Comparison of ENCODE assay signal across 9 cellular contexts in genomic region chr2:216539791-216540241, GRCh38. TPM values are rescaled to one million over a fixed set of nuclear protein-coding genes. Genes with fewer than 3 reads are reported as not detected.
DNase-seq lines count a peak whose midpoint lies in the region; ATAC-seq and TF ChIP-seq lines count a peak whose summit lies in the region.
"Had no signal": no experiment of that assay in that cellular context is flagged by ENCODE, and none has a peak within 500 bp of the region (broad histone marks: within the 10 kb centered on the region; RNA-seq: fewer than 3 reads in every experiment).

No MANE protein-coding gene starts in this region.

- ATAC-seq in HG02973 (IDR thresholded peaks at IDR 0.05; ENCODE audit: unreplicated experiment) (peak; percentile 71), GM21367 (IDR thresholded peaks at IDR 0.05; ENCODE audit: unreplicated experiment) (no peak), GM19328 (IDR thresholded peaks at IDR 0.05; ENCODE audit: unreplicated experiment) (no peak), HG02571 (IDR thresholded peaks at IDR 0.05; ENCODE audit: unreplicated experiment) (no peak)

- H3K27ac ChIP-seq in PC-9, result peak overlapping the region; percentile 60
- H3K27ac ChIP-seq: SK-N-MC had no signal

- intact Hi-C loops in PC-9 (cut with micrococcal nuclease; ENCODE audit: unreplicated experiment), result loop anchor here (2.0 to 5.0 kb wide), 2 partner anchors 37 to 92 kb away; partner anchors contain the start of gene IGFBP2

- no peaks in the 10 kb centered on the region for H3K36me3 ChIP-seq in PC-9 (ENCODE audit: low read depth)

- H3K4me2 ChIP-seq in PC-9, result peak overlapping the region; percentile 37

- no TSS peak for BruUV-seq in PC-9 (replicated peaks; lab: Mats Ljungman, UMichigan)

- no peaks in the 10 kb centered on the region for H3K9me2 ChIP-seq in PC-9 (ENCODE audit: insufficient read depth)

- H3K9me3 ChIP-seq in PC-9 (ENCODE audit: insufficient read depth, low read depth), result no peaks in the 10 kb centered on the region

- H3K27me3 ChIP-seq in PC-9 (ENCODE audit: insufficient read depth, low read depth), result no peaks in the 10 kb centered on the region

- POLR2A ChIA-PET in PC-9 (lab: Charles Lee; ENCODE audit: unreplicated experiment), result interaction anchor here (0.5 kb wide), 1 partner anchor 104 kb away, joined by 4 read pairs; no protein-coding TSS in a partner anchor

- peaks cover 52% of the 10 kb centered on the region for H3K4me1 ChIP-seq in PC-9 (replicated peaks; ENCODE audit: insufficient read depth)

- CTCF ChIA-PET in PC-9 (lab: Charles Lee), result interaction anchor here (1.0 to 1.2 kb wide), 2 partner anchors 20 to 28 kb away, joined by 3 to 7 read pairs; no protein-coding TSS in a partner anchor

- H3K79me2 ChIP-seq in PC-9 (ENCODE audit: low read depth), result no peaks in the 10 kb centered on the region

- no peak for TF ChIP-seq CTCF in PC-9 (conservative IDR thresholded peaks at IDR 0.05)

- H3K4me3 ChIP-seq in PC-9, result no peak overlapping the region
- H3K4me3 ChIP-seq: SK-N-MC had no signal

- DNase-seq in DMS153 (lab: John Stamatoyannopoulos, UW), result peak; percentile 93
- peak; percentile 85 to 88 for DNase-seq in PC-9
- peak; percentile 47 for DNase-seq in iPS-NIHi11 (ENCODE audit: low spot score)
- DNase-seq in hippocampal formation (lab: John Stamatoyannopoulos, UW), result no peak

- H2AFZ ChIP-seq in PC-9, result no peak overlapping the region

- H3F3A ChIP-seq in PC-9 (ENCODE audit: insufficient read depth, low read depth), result peaks cover 28% of the 10 kb centered on the region

- no peaks in the 10 kb centered on the region for H4K20me1 ChIP-seq in PC-9 (ENCODE audit: insufficient read depth)

RNA-seq across cellular contexts. Expression of gene RPL37A, which starts 41.2 kb away (rescaled TPM):
- 2,248 and 2,378 TPM in 2 replicates for total RNA-seq in PC-9 (2021)

Comparison
In these comparisons a context has a peak if more than half of its experiments do, and no peak if none do; other contexts are left out.
1. DNase-seq: peak in DMS153 (single experiment), PC-9 (2 of 2) and iPS-NIHi11 (single experiment); none in hippocampal formation (0 of 2).